8 cellular contexts compared by ENCODE assay signal in the genomic region with DNA sequence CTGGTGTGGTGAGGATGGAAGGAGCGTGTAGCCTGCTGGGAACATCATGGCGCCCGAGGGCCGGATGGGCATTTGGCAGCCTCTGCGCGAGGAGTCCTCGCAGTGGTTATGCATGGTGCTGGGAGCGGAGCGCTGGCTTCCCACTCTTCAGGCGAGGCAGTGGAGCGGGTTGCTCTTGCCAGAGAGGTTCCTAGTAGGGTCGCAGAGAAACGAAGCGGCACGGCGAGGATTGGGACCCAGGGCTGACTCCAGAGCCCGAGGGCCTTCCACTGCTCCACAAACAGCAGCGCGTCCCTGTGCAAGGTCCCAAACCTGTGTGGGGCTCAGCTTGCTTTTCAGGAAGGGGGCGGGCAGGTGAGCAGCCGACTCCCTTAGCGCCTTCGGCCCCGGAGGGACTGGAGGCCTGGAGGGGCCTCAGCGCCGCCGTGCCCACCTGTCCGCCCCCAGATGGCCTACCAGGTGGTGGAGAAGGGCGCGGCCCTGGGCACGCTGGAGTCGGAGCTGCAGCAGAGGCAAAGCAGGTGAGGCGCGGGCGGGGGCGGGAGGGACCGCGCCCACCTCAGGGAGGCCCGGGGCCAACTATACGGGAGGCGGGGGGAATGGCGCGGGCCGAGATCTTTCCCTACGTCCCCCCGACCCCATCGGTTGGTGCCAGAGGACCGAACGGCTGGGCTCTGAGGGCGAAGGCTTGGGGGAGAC. TPM values are rescaled to one million over a fixed set of nuclear protein-coding genes. Genes with fewer than 3 reads are reported as not detected.
DNase-seq lines count a peak whose midpoint lies in the region; ATAC-seq and TF ChIP-seq lines count a peak whose summit lies in the region.

No MANE protein-coding gene starts in this region.

- peaks cover 3% of the 10 kb centered on the region for H3K36me3 ChIP-seq in mesodermal cell (ENCODE audit: control insufficient read depth, insufficient read depth, low read length)
- no peaks in the 10 kb centered on the region for H3K36me3 ChIP-seq in uterus

- H3K4me3 ChIP-seq in mesodermal cell (ENCODE audit: extremely low read depth, insufficient read depth, low read length, poor library complexity, severe bottlenecking) (peak overlapping the region; percentile 40), uterus (peak overlapping the region; percentile 34 to 42)

- no peaks in the 10 kb centered on the region for H3K27me3 ChIP-seq in uterus

- H3K27ac ChIP-seq in caudate nucleus (ENCODE audit: low read depth, low read length) (peak overlapping the region; percentile 71), mesodermal cell (ENCODE audit: low read depth, low read length, severe bottlenecking) (no peak overlapping the region), uterus (peak overlapping the region; percentile 64 to 75)

- intact Hi-C loops in Right ventricle myocardium superior (cut with DNase I) = no loop called here
- intact Hi-C loops in cardiac septum (cut with DNase I) = no loop called here
- intact Hi-C loops in uterus (cut with DNase I; ENCODE audit: low total_unique reads) = no loop called here

- no peak for TF ChIP-seq POLR2A in uterus (IDR thresholded peaks at IDR 0.05)

- no peak for TF ChIP-seq CTCF in uterus (IDR thresholded peaks at IDR 0.05)

- DNase-seq in Right ventricle myocardium superior = no peak
- DNase-seq in cardiac septum (ENCODE audit: low spot score) = no peak
- DNase-seq in caudate nucleus (lab: John Stamatoyannopoulos, UW) = peak in 4 of 61 donors; percentile 35 to 58 (median 45)
- DNase-seq in uterus = peak; percentile 27 to 35
- no peak for DNase-seq in stimulated activated CD4-positive, alpha-beta T cell treated with anti-CD3 and anti-CD28 coated beads, Interleukin-4, amount 100 ng/mL, for 4 hours
- DNase-seq in GM19240 (ENCODE audit: insufficient read length, low spot score) = no peak
- no peak for DNase-seq in NCI-H2227 (lab: John Stamatoyannopoulos, UW; ENCODE audit: unreplicated experiment)

- H3K4me1 ChIP-seq in mesodermal cell (ENCODE audit: control insufficient read depth, insufficient read depth, low read length, poor library complexity, severe bottlenecking) = peaks cover 14% of the 10 kb centered on the region
- H3K4me1 ChIP-seq in uterus = peaks cover 4 to 5% of the 10 kb centered on the region in 2 donors

- WGBS in mesodermal cell (ENCODE audit: insufficient coverage in 2 of 2), 2 experiments = 63 to 69% methylated on average over 32 to 36 of the region's 50 CpGs

- peak; percentile 3 for ATAC-seq in Right ventricle myocardium superior (ENCODE audit: poor library complexity)

- H3K9me3 ChIP-seq in mesodermal cell (ENCODE audit: control insufficient read depth, low read length) (no peaks in the 10 kb centered on the region), uterus (no peaks in the 10 kb centered on the region)

RNA-seq across cellular contexts. Expression of a gene that starts 7.2 kb away (rescaled TPM):
- total RNA-seq in Right ventricle myocardium superior = 16.8 TPM
- total RNA-seq in cardiac septum = 21.4 TPM
- polyA plus RNA-seq in mesodermal cell (2013, experiment 1 of 2) = 23.8 TPM
- polyA plus RNA-seq in mesodermal cell (2013, experiment 2 of 2) = 18.5 TPM
- 10 to 100 TPM; 20.7 to 57.6 (median 32.3) TPM for total RNA-seq in uterus

RNA-seq across cellular contexts. Expression of a gene that starts 27.5 kb away (rescaled TPM):
- total RNA-seq in Right ventricle myocardium superior (117 TPM), cardiac septum (45.2 TPM), uterus (10 to 100 TPM; 19.1 to 85.3 (median 53.0) TPM)
- 56.6 TPM for polyA plus RNA-seq in mesodermal cell (2013, experiment 1 of 2)
- polyA plus RNA-seq in mesodermal cell (2013, experiment 2 of 2) = 45.7 TPM

Comparison
In these comparisons a context has a peak if more than half of its experiments do, and no peak if none do; other contexts are left out.
1. DNase-seq: peak in uterus (2 of 2); none in Right ventricle myocardium superior (single experiment), cardiac septum (single experiment), stimulated activated CD4-positive, alpha-beta T cell treated with anti-CD3 and anti-CD28 coated beads, Interleukin-4, amount 100 ng/mL, for 4 hours (0 of 2), GM19240 (single experiment) and NCI-H2227 (single experiment).